15 cellular contexts compared by ENCODE assay signal in the genomic region with DNA sequence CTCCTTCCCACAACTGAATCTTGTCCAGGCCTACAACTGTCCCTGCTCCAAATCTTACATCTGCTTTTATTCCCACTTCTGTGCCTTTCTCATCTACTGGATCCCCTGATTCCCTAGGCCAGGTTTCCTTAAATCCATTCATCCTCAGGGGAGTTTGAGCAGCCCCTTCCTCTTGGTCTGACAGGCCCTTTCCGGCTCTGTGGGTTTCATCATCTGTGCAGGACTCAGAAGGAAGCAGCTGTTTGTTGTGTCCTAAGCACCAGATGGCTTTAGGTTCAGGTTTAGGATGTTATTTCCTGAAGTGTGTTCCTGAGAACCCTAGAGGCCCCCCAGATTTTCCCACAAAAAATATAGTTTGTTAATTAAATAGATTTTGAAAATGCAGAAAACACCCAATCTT. TPM values are rescaled to one million over a fixed set of nuclear protein-coding genes. Genes with fewer than 3 reads are reported as not detected.
DNase-seq lines count a peak whose midpoint lies in the region; TF ChIP-seq lines count a peak whose summit lies in the region.
"Had no signal": no experiment of that assay in that cellular context is flagged by ENCODE, and none has a peak within 500 bp of the region (broad histone marks: within the 10 kb centered on the region; RNA-seq: fewer than 3 reads in every experiment).

No MANE protein-coding gene starts in this region.

- no peaks in the 10 kb centered on the region for H3K36me3 Mint-ChIP-seq in Caco-2 (ENCODE audit: insufficient read depth, unreplicated experiment)

- peak; percentile 9 for DNase-seq in G401 (ENCODE audit: low spot score)
- DNase-seq in KBM-7 = peak; percentile 68
- no peak for DNase-seq in Caco-2
- DNase-seq in NCI-H2107 treated with DMSO at 0.1 percent for 48 hours (lab: John Stamatoyannopoulos, UW; ENCODE audit: unreplicated experiment) = no peak
- no peak for DNase-seq in stomach
- DNase-seq in stimulated activated CD4-positive, alpha-beta T cell treated with anti-CD3 and anti-CD28 coated beads, Interleukin-15, amount 100 ng/mL, for 24 hours = no peak
- DNase-seq: activated CD8-positive, alpha-beta T cell treated with anti-CD3 and anti-CD28 coated beads for 36 hours; effector CD4-positive, alpha-beta T cell; hypothalamus; NCI-H510A; stimulated activated CD4-positive, alpha-beta T cell treated with anti-CD3 and anti-CD28 coated beads, Interleukin-1b, Interleukin-23, amount 100 ng/mL, for 48 hours; stimulated activated naive CD4-positive, alpha-beta T cell treated with Interleukin-2 at 50 U/mL for 16 hours; SW 1271 had no signal

- H3K36me3 ChIP-seq in mesodermal cell (ENCODE audit: control insufficient read depth, insufficient read depth, low read length) (peaks cover 14% of the 10 kb centered on the region), Caco-2 (ENCODE audit: control insufficient read depth, insufficient read depth, low read length) (no peaks in the 10 kb centered on the region), stomach (no peaks in the 10 kb centered on the region)

- no peak for TF ChIP-seq POLR2A in stomach (IDR thresholded peaks at IDR 0.05)

- H3K27me3 ChIP-seq in Caco-2 (replicated peaks; ENCODE audit: control insufficient read depth, insufficient read depth, low read length) (no peaks in the 10 kb centered on the region), stomach (no peaks in the 10 kb centered on the region)

- no TSS peak for BruUV-seq in Caco-2 (replicated peaks; lab: Mats Ljungman, UMichigan)

- TF ChIP-seq CTCF in Caco-2 (IDR thresholded peaks at IDR 0.05; ENCODE audit: insufficient read depth in 1 of 2, low read depth in 1 of 2, low read length in 1 of 2, severe bottlenecking in 1 of 2, unreplicated experiment in 1 of 2) (no peak), stomach (IDR thresholded peaks at IDR 0.05) (no peak)

- POLR2A ChIA-PET in Caco-2 (lab: Charles Lee) = no interaction called here

- H3K9me3 ChIP-seq in mesodermal cell (ENCODE audit: control insufficient read depth, low read length) (no peaks in the 10 kb centered on the region), Caco-2 (no peaks in the 10 kb centered on the region), stomach (no peaks in the 10 kb centered on the region)

- in situ Hi-C loops in G401 (cut with HindIII; ENCODE audit: low sequenced_read_pairs) = no loop called here
- in situ Hi-C loops in KBM-7 (cut with MboI; ENCODE audit: low pct_unique_long_range_greater_than_20kb, low sequenced_read_pairs) = no loop called here

- H3K4me1 ChIP-seq in mesodermal cell (ENCODE audit: control insufficient read depth, insufficient read depth, low read length, poor library complexity, severe bottlenecking) (peaks cover 56% of the 10 kb centered on the region), Caco-2 (peaks cover 13% of the 10 kb centered on the region), stomach (peaks cover 0 to 77% (median 33%) of the 10 kb centered on the region in 4 donors)

- CTCF ChIA-PET in Caco-2 (lab: Charles Lee) = interaction anchor here (1.0 kb wide), 1 partner anchor 128 kb away, joined by 4 read pairs; a partner anchor contains a TSS

- peaks cover 10% of the 10 kb centered on the region for H3K4me1 Mint-ChIP-seq in Caco-2 (ENCODE audit: low read depth, unreplicated experiment)

- H3K27ac ChIP-seq in angular gyrus (ENCODE audit: low read depth, low read length) (peak overlapping the region; percentile 57), mesodermal cell (ENCODE audit: low read depth, low read length, severe bottlenecking) (peak overlapping the region; percentile 73), stomach (no peak overlapping the region)

- no peaks in the 10 kb centered on the region for H3K9me3 Mint-ChIP-seq in Caco-2 (ENCODE audit: unreplicated experiment)
- H3K9me3 Mint-ChIP-seq: activated CD8-positive, alpha-beta T cell treated with anti-CD3 and anti-CD28 coated beads for 36 hours had no signal

- WGBS in mesodermal cell (ENCODE audit: insufficient coverage in 2 of 2), 2 experiments = no CpG with 5 or more reads among the region's 1 CpG
- WGBS in stomach, 5 donors = 60 to 75% (median 63%) methylated on average over 1 of the region's 1 CpG

- no peak overlapping the region for H3K27ac Mint-ChIP-seq in Caco-2 (ENCODE audit: unreplicated experiment)
- H3K27ac Mint-ChIP-seq: activated CD8-positive, alpha-beta T cell treated with anti-CD3 and anti-CD28 coated beads for 36 hours had no signal

- H3K4me3 Mint-ChIP-seq in Caco-2 (ENCODE audit: unreplicated experiment) = no peak overlapping the region
- H3K4me3 Mint-ChIP-seq: activated CD8-positive, alpha-beta T cell treated with anti-CD3 and anti-CD28 coated beads for 36 hours had no signal

- no peaks in the 10 kb centered on the region for H3K27me3 Mint-ChIP-seq in Caco-2 (ENCODE audit: insufficient read depth, unreplicated experiment)

- TF ChIP-seq EP300 in stomach (IDR thresholded peaks at IDR 0.05) = no peak

- H3K4me3 ChIP-seq in mesodermal cell (ENCODE audit: extremely low read depth, insufficient read depth, low read length, poor library complexity, severe bottlenecking) = no peak overlapping the region
- no peak overlapping the region for H3K4me3 ChIP-seq in Caco-2 (ENCODE audit: low read depth, low read length)
- H3K4me3 ChIP-seq in stomach = no peak overlapping the region

- intact Hi-C loops in Caco-2 (cut with micrococcal nuclease; ENCODE audit: unreplicated experiment) (no loop called here), stomach (cut with DNase I; ENCODE audit: low total_unique reads) (no loop called here)

RNA-seq across cellular contexts. Expression of a gene that starts 21.1 kb away (rescaled TPM):
- 0.25 and 5.0 TPM in 2 replicates for total RNA-seq in G401 (2014; rRNA removed; shearing (Covaris generic))
- polyA plus RNA-seq in mesodermal cell (2013, experiment 1 of 2) = 20.6 TPM
- 14.4 TPM for polyA plus RNA-seq in mesodermal cell (2013, experiment 2 of 2)
- total RNA-seq in Caco-2 (2022) = 3.0 and 3.4 TPM in 2 replicates
- 10 to 100 TPM in 2 of 5 donors, 1 to 10 TPM in 1, not detected in 2; 7.1 to 21.0 (median 18.7) TPM for total RNA-seq in stomach
- polyA plus RNA-seq in stomach = 1 to 10 TPM; 1.2 to 8.9 (median 1.7) TPM
- total RNA-seq: activated CD8-positive, alpha-beta T cell treated with anti-CD3 and anti-CD28 coated beads for 36 hours had no signal

Comparison
In these comparisons a context has a peak if more than half of its experiments do, and no peak if none do; other contexts are left out.
1. DNase-seq: peak in G401 (single experiment) and KBM-7 (single experiment); none in Caco-2 (0 of 2), NCI-H2107 treated with DMSO at 0.1 percent for 48 hours (single experiment), stomach (single experiment) and stimulated activated CD4-positive, alpha-beta T cell treated with anti-CD3 and anti-CD28 coated beads, Interleukin-15, amount 100 ng/mL, for 24 hours (single experiment).
2. H3K27ac ChIP-seq: peak in angular gyrus (single experiment) and mesodermal cell (single experiment); none in stomach (0 of 5).